10 cellular contexts compared by ENCODE assay signal in genomic region chr10:79349072-79349491, GRCh38. TPM values are rescaled to one million over a fixed set of nuclear protein-coding genes. Genes with fewer than 3 reads are reported as not detected.
DNase-seq lines count a peak whose midpoint lies in the region; ATAC-seq and TF ChIP-seq lines count a peak whose summit lies in the region.
"Had no signal": no experiment of that assay in that cellular context is flagged by ENCODE, and none has a peak within 500 bp of the region (broad histone marks: within the 10 kb centered on the region; RNA-seq: fewer than 3 reads in every experiment).

No MANE protein-coding gene starts in this region.

- no peak for TF ChIP-seq EP300 in sigmoid colon (IDR thresholded peaks at IDR 0.05)

- DNase-seq in GM10248 (ENCODE audit: extremely low spot score) (peak; percentile 7), RWPE2 (ENCODE audit: low spot score) (no peak), esophagus squamous epithelium (lab: John Stamatoyannopoulos, UW) (no peak), sigmoid colon (no peak), NCI-H510A (lab: John Stamatoyannopoulos, UW) (no peak), Peyer's patch (no peak), NCI-H1048 (lab: John Stamatoyannopoulos, UW) (no peak)
- DNase-seq: transverse colon had no signal

- peaks cover 58% of the 10 kb centered on the region for H3K36me3 ChIP-seq in RWPE2 (ENCODE audit: low read depth)
- H3K36me3 ChIP-seq in esophagus squamous epithelium: peaks cover 41 to 54% (median 50%) of the 10 kb centered on the region in 3 donors
- H3K36me3 ChIP-seq in sigmoid colon: peaks cover 34 to 52% (median 41%) of the 10 kb centered on the region in 4 donors
- peaks cover 0 to 46% (median 0%) of the 10 kb centered on the region in 3 donors for H3K36me3 ChIP-seq in Peyer's patch

- 20 to 63% methylated on average over 1 to 2 of the region's 6 CpGs for WGBS in esophagus squamous epithelium, 2 donors
- 80 to 81% methylated on average over 6 of the region's 6 CpGs for WGBS in sigmoid colon, 2 donors

- no peak for TF ChIP-seq CTCF in GM10248 (IDR thresholded peaks at IDR 0.05; ENCODE audit: control extremely low read depth, extremely low read depth, low read depth, missing control alignments)
- TF ChIP-seq CTCF in RWPE2 (IDR thresholded peaks at IDR 0.05; ENCODE audit: poor library complexity, severe bottlenecking): no peak
- TF ChIP-seq CTCF in esophagus squamous epithelium (IDR thresholded peaks at IDR 0.05): no peak
- TF ChIP-seq CTCF in sigmoid colon (IDR thresholded peaks at IDR 0.05): no peak
- no peak for TF ChIP-seq CTCF in Peyer's patch (IDR thresholded peaks at IDR 0.05)

- POLR2A ChIA-PET in GM10248 (lab: Yijun Ruan, JAX): interaction anchor here (0.6 kb wide), 1 partner anchor 9 kb away, joined by 3 read pairs; no protein-coding TSS in a partner anchor

- no peaks in the 10 kb centered on the region for H3K27me3 ChIP-seq in RWPE2 (ENCODE audit: insufficient read depth, poor library complexity, severe bottlenecking)
- no peaks in the 10 kb centered on the region for H3K27me3 ChIP-seq in esophagus squamous epithelium
- H3K27me3 ChIP-seq in sigmoid colon: no peaks in the 10 kb centered on the region
- no peaks in the 10 kb centered on the region for H3K27me3 ChIP-seq in Peyer's patch
- H3K27me3 ChIP-seq: transverse colon had no signal

- no peak for TF ChIP-seq POLR2A in esophagus squamous epithelium (IDR thresholded peaks at IDR 0.05)
- TF ChIP-seq POLR2A in sigmoid colon (IDR thresholded peaks at IDR 0.05): no peak
- no peak for TF ChIP-seq POLR2A in Peyer's patch (IDR thresholded peaks at IDR 0.05)

- no peaks in the 10 kb centered on the region for H3K9me3 ChIP-seq in RWPE2 (ENCODE audit: severe bottlenecking)
- no peaks in the 10 kb centered on the region for H3K9me3 ChIP-seq in esophagus squamous epithelium
- no peaks in the 10 kb centered on the region for H3K9me3 ChIP-seq in sigmoid colon
- no peaks in the 10 kb centered on the region for H3K9me3 ChIP-seq in Peyer's patch
- H3K9me3 ChIP-seq: transverse colon had no signal

- ATAC-seq in RWPE2 (ENCODE audit: low read depth) (no peak), HG02973 (IDR thresholded peaks at IDR 0.05; ENCODE audit: unreplicated experiment) (no peak)
- ATAC-seq: Panc1 had no signal

- H3K4me1 ChIP-seq in RWPE2 (ENCODE audit: insufficient read depth, poor library complexity, severe bottlenecking): peaks cover 3% of the 10 kb centered on the region
- H3K4me1 ChIP-seq in esophagus squamous epithelium: peaks cover 18 to 61% (median 31%) of the 10 kb centered on the region in 3 donors
- peaks cover 0 to 31% (median 28%) of the 10 kb centered on the region in 4 donors for H3K4me1 ChIP-seq in sigmoid colon
- peaks cover 2 to 16% (median 10%) of the 10 kb centered on the region in 4 donors for H3K4me1 ChIP-seq in Peyer's patch

- CTCF ChIA-PET in GM10248 (lab: Yijun Ruan, JAX): interaction anchor here (0.9 to 2.6 kb wide), 7 partner anchors 8 to 119 kb away, joined by 3 to 12 read pairs (median 7); no protein-coding TSS in a partner anchor

- intact Hi-C loops in esophagus squamous epithelium (cut with DNase I): no loop called here
- intact Hi-C loops in sigmoid colon (cut with DNase I): no loop called here

- H3K4me3 ChIP-seq in RWPE2 (ENCODE audit: severe bottlenecking): no peak overlapping the region
- peak overlapping the region in 3 of 4 donors; percentile 67 to 78 (median 77) for H3K4me3 ChIP-seq in esophagus squamous epithelium
- peak overlapping the region in 1 of 4 donors; percentile 73 for H3K4me3 ChIP-seq in sigmoid colon
- H3K4me3 ChIP-seq in Peyer's patch: peak overlapping the region in 2 of 4 donors; percentile 73 to 94

- H3K27ac ChIP-seq in RWPE2 (ENCODE audit: poor library complexity, severe bottlenecking) (peak overlapping the region; percentile 73), esophagus squamous epithelium (peak overlapping the region; percentile 88 to 95 (median 90)), sigmoid colon (peak overlapping the region; percentile 85 to 89 (median 88)), Peyer's patch (peak overlapping the region in 1 of 4 donors; percentile 93)

RNA-seq across cellular contexts. Expression of gene PPIF, which starts 1.8 kb away (rescaled TPM):
- total RNA-seq in esophagus squamous epithelium: 100 to 1,000 TPM in 1 of 4 donors, 10 to 100 TPM in 3; 40.2 to 141 (median 56.6) TPM
- total RNA-seq in sigmoid colon: 10 to 100 TPM; 26.4 to 48.5 (median 32.5) TPM
- polyA plus RNA-seq in sigmoid colon: 10 to 100 TPM; 60.7 to 74.9 (median 71.9) TPM
- 10 to 100 TPM; 35.7 to 57.8 (median 45.0) TPM for total RNA-seq in Peyer's patch
